7 cellular contexts compared by ENCODE assay signal in genomic region chr7:140506788-140507464, GRCh38. TPM values are rescaled to one million over a fixed set of nuclear protein-coding genes. Genes with fewer than 3 reads are reported as not detected.
A peak's percentile ranks its signal among the peaks of the same experiment; 100 is the strongest.
DNase-seq lines count a peak whose midpoint lies in the region; ATAC-seq and TF ChIP-seq lines count a peak whose summit lies in the region.

No MANE protein-coding gene starts in this region.

- POLR2A ChIA-PET in Panc1 (lab: Charles Lee): no interaction called here

- in situ Hi-C loops in Panc1 (cut with HindIII; ENCODE audit: low pct_unique_long_range_greater_than_20kb, low sequenced_read_pairs): no loop called here

- no peaks in the 10 kb centered on the region for H3K9me3 ChIP-seq in Panc1 (ENCODE audit: control insufficient read depth, insufficient read depth, low read depth, low read length)
- no peaks in the 10 kb centered on the region for H3K9me3 ChIP-seq in Peyer's patch

- H3K4me1 ChIP-seq in Panc1 (ENCODE audit: control insufficient read depth, insufficient read depth, low read length) (no peaks in the 10 kb centered on the region; the same call in 1 of the 2 replicates), Peyer's patch (peaks cover 0 to 8% (median 0%) of the 10 kb centered on the region in 4 donors)

- DNase-seq in Panc1 (ENCODE audit: low read depth, low spot score) (no peak), Right ventricle myocardium superior (peak; percentile 65), stromal cell of bone marrow (ENCODE audit: low read depth) (peak; percentile 46), activated T-cell treated with anti-CD3 and anti-CD28 coated beads for 4 hours (no peak), Peyer's patch (no peak)

- intact Hi-C loops in Panc1 (cut with micrococcal nuclease; ENCODE audit: unreplicated experiment): no loop called here
- intact Hi-C loops in Right ventricle myocardium superior (cut with DNase I): no loop called here

- CTCF ChIA-PET in Panc1 (lab: Charles Lee): no interaction called here

- H3K27me3 ChIP-seq in Panc1 (ENCODE audit: control insufficient read depth, insufficient read depth, low read length): no peaks in the 10 kb centered on the region
- H3K27me3 ChIP-seq in Peyer's patch: no peaks in the 10 kb centered on the region

- no peak overlapping the region for H3K4me3 ChIP-seq in Panc1 (ENCODE audit: low read depth in 2 of 2, low read length in 2 of 2)
- no peak overlapping the region for H3K4me3 ChIP-seq in Peyer's patch

- BruUV-seq in Panc1 (replicated peaks; lab: Mats Ljungman, UMichigan): no TSS peak

- TF ChIP-seq CTCF in Panc1 (IDR thresholded peaks at IDR 0.05) (no peak), Peyer's patch (IDR thresholded peaks at IDR 0.05) (no peak)

- ATAC-seq in HG02571 (IDR thresholded peaks at IDR 0.05; ENCODE audit: unreplicated experiment): peak; percentile 66
- ATAC-seq in Panc1: peak; percentile 53
- ATAC-seq in Right ventricle myocardium superior (ENCODE audit: poor library complexity): peak; percentile 94
- no peak for ATAC-seq in GM21367 (IDR thresholded peaks at IDR 0.05; ENCODE audit: unreplicated experiment)

- H3K36me3 ChIP-seq in Panc1 (ENCODE audit: control insufficient read depth, insufficient read depth, low read length) (no peaks in the 10 kb centered on the region), Peyer's patch (no peaks in the 10 kb centered on the region)

- H3K27ac ChIP-seq in Panc1 (ENCODE audit: low read length) (no peak overlapping the region), Peyer's patch (peak overlapping the region in 1 of 4 donors; percentile 54)

- TF ChIP-seq POLR2A in Peyer's patch (IDR thresholded peaks at IDR 0.05): no peak

RNA-seq across cellular contexts. Expression of gene MKRN1, which starts 27.6 kb away (rescaled TPM):
- total RNA-seq in Panc1 (2021; ENCODE audit: unreplicated experiment) (87.9 TPM), Right ventricle myocardium superior (94.7 TPM), Peyer's patch (100 to 1,000 TPM; 100 to 194 (median 105) TPM)
- polyA plus RNA-seq in Panc1 (2012; ENCODE audit: insufficient read length): 79.6 TPM

Comparison
In these comparisons a context has a peak if more than half of its experiments do, and no peak if none do; other contexts are left out.
1. DNase-seq: peak in Right ventricle myocardium superior (single experiment) and stromal cell of bone marrow (single experiment); none in Panc1 (single experiment), activated T-cell treated with anti-CD3 and anti-CD28 coated beads for 4 hours (single experiment) and Peyer's patch (0 of 3).